ENCODE assay signal across 7 cellular contexts in genomic region chr1:8217011-8217711, GRCh38.
A peak's percentile ranks its signal among the peaks of the same experiment; 100 is the strongest.
DNase-seq lines count a peak whose midpoint lies in the region; ATAC-seq, FAIRE-seq and TF ChIP-seq lines count a peak whose summit lies in the region.

No MANE protein-coding gene starts in this region.

- H4K20me1 ChIP-seq in Karpas-422 (ENCODE audit: insufficient read depth, low read depth, low read length), result no peaks in the 10 kb centered on the region

- peak; percentile 71 for TF ChIP-seq POLR2A in right lobe of liver (IDR thresholded peaks at IDR 0.05)
- TF ChIP-seq POLR2A in testis (IDR thresholded peaks at IDR 0.05), result no peak

- H3K4me2 ChIP-seq in Karpas-422 (ENCODE audit: low read depth, low read length, poor library complexity, severe bottlenecking), result no peak overlapping the region

- H3K79me2 ChIP-seq in Karpas-422 (ENCODE audit: low read length), result no peaks in the 10 kb centered on the region

- intact Hi-C loops in right lobe of liver (cut with DNase I) (no loop called here), testis (cut with DNase I; ENCODE audit: low total_unique reads) (no loop called here)

- peaks cover 0 to 29% (median 3%) of the 10 kb centered on the region in 4 donors for H3K4me1 ChIP-seq in right lobe of liver
- peaks cover 7% of the 10 kb centered on the region for H3K4me1 ChIP-seq in testis
- H3K4me1 ChIP-seq in Karpas-422 (ENCODE audit: low read length), result no peaks in the 10 kb centered on the region

- H3K4me3 ChIP-seq in bronchial epithelial cell (ENCODE audit: low read depth, low read length), result peak overlapping the region; percentile 4
- H3K4me3 ChIP-seq in right lobe of liver, result peak overlapping the region; percentile 47 to 72 (median 58)
- H3K4me3 ChIP-seq in testis, result peak overlapping the region; percentile 43 to 51
- H3K4me3 ChIP-seq in Karpas-422 (ENCODE audit: low read length), result no peak overlapping the region

- WGBS in right lobe of liver (ENCODE audit: insufficient coverage, low coverage, low lambda C conversion rate, missing lambda C conversion rate), result 5% methylated on average over 20 of the region's 70 CpGs
- 2 to 3% methylated on average over 16 to 43 of the region's 70 CpGs for WGBS in testis, 2 donors

- H3K27ac ChIP-seq in right lobe of liver, result peak overlapping the region; percentile 83 to 89 (median 89)
- peak overlapping the region; percentile 57 to 83 for H3K27ac ChIP-seq in testis
- no peak overlapping the region for H3K27ac ChIP-seq in Karpas-422 (ENCODE audit: low read length)

- no peaks in the 10 kb centered on the region for H3K9me3 ChIP-seq in right lobe of liver
- no peaks in the 10 kb centered on the region for H3K9me3 ChIP-seq in testis
- H3K9me3 ChIP-seq in Karpas-422 (ENCODE audit: low read length), result no peaks in the 10 kb centered on the region

- H3K9ac ChIP-seq in Karpas-422 (ENCODE audit: low read length), result no peak overlapping the region

- no peaks in the 10 kb centered on the region for H3K36me3 ChIP-seq in bronchial epithelial cell (ENCODE audit: control insufficient read depth, insufficient read depth, low read length)
- no peaks in the 10 kb centered on the region for H3K36me3 ChIP-seq in right lobe of liver
- no peaks in the 10 kb centered on the region for H3K36me3 ChIP-seq in testis (ENCODE audit: low read depth, missing control alignments)
- H3K36me3 ChIP-seq in Karpas-422 (ENCODE audit: insufficient read depth, low read length), result no peaks in the 10 kb centered on the region

- DNase-seq in RPMI8226 (peak; percentile 61), bronchial epithelial cell (ENCODE audit: low read depth) (no peak), right lobe of liver (peak in 2 of 3 donors; percentile 58 to 65), testis (peak; percentile 40), NCI-H226 (no peak), Karpas-422 (no peak), epidermal melanocyte (ENCODE audit: insufficient read length, low spot score) (no peak)

- TF ChIP-seq CTCF in bronchial epithelial cell (IDR thresholded peaks at IDR 0.05; ENCODE audit: insufficient read depth, low read length, severe bottlenecking) (no peak), right lobe of liver (IDR thresholded peaks at IDR 0.05) (peak in 1 of 4 donors; percentile 26), testis (IDR thresholded peaks at IDR 0.05) (no peak)

- H3K9me2 ChIP-seq in Karpas-422 (replicated peaks; ENCODE audit: insufficient read depth, low read length), result no peaks in the 10 kb centered on the region

- H3K27me3 ChIP-seq in bronchial epithelial cell (ENCODE audit: control insufficient read depth, insufficient read depth, low read length) (no peaks in the 10 kb centered on the region), right lobe of liver (no peaks in the 10 kb centered on the region), testis (no peaks in the 10 kb centered on the region), Karpas-422 (ENCODE audit: low read length) (no peaks in the 10 kb centered on the region)

- no peak overlapping the region for H2AFZ ChIP-seq in Karpas-422 (ENCODE audit: low read length)

- no peak for FAIRE-seq in bronchial epithelial cell (lab: Jason Lieb, UNC)

- ATAC-seq in right lobe of liver, result peak; percentile 72 to 88 (median 86)

Comparison
In these comparisons a context has a peak if more than half of its experiments do, and no peak if none do; other contexts are left out.
1. DNase-seq: peak in RPMI8226 (single experiment), right lobe of liver (2 of 3) and testis (single experiment); none in bronchial epithelial cell (single experiment), NCI-H226 (single experiment), Karpas-422 (single experiment) and epidermal melanocyte (single experiment).